In the genomic region with DNA sequence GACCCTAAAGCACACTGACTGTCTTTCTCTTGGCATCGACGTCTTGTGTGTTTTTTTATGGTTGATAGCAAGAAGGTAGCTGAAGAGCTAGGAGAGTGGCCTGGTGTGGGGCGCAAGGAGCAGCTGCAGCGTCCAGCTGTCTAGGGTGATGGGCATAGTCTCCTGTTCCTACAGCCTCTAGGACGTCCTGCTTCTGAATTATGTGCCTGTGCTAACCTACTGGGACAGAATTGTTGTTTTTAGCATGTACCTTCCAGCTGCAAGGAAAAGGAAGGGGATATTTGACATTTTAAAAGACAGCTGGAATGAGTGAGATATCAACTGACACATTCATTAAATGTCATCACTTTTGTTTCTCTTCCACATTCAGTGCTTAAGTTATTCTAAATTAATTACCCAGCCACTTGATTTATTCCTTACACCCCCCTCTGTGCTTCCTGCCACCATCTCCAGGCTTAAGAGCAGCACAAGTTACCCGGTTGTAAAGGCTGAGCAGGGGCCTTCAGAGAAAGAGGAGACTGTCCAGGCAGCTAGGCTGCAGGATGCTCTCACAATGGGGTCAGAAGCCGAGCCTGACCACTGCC, we compare ENCODE assay signal across 13 cellular contexts.
"Had no signal": no experiment of that assay in that cellular context is flagged by ENCODE, and none has a peak within 500 bp of the region (broad histone marks: within the 10 kb centered on the region; RNA-seq: fewer than 3 reads in every experiment).

No MANE protein-coding gene starts in this region.

- H3K36me3 Mint-ChIP-seq: activated CD4-positive, alpha-beta memory T cell treated with anti-CD3 and anti-CD28 coated beads for 36 hours; activated naive CD4-positive, alpha-beta T cell treated with anti-CD3 and anti-CD28 coated beads, Interleukin-2, amount 50 U/mL, for 24 hours; naive thymus-derived CD8-positive, alpha-beta T cell had no signal

- H3K4me3 ChIP-seq: right lobe of liver, stomach had no signal

- H3K4me1 ChIP-seq: right lobe of liver had no signal

- H3K4me3 Mint-ChIP-seq: activated CD4-positive, alpha-beta memory T cell treated with anti-CD3 and anti-CD28 coated beads for 36 hours; activated CD4-positive, alpha-beta T cell treated with anti-CD3 and anti-CD28 coated beads for 36 hours; activated naive CD4-positive, alpha-beta T cell treated with anti-CD3 and anti-CD28 coated beads, Interleukin-2, amount 50 U/mL, for 24 hours; activated T-cell treated with anti-CD3 and anti-CD28 coated beads, Interleukin-2, amount 50 U/mL, for 24 hours; naive thymus-derived CD8-positive, alpha-beta T cell; T-helper 17 cell had no signal

- H3K9me3 Mint-ChIP-seq: activated CD4-positive, alpha-beta memory T cell treated with anti-CD3 and anti-CD28 coated beads for 36 hours; activated naive CD4-positive, alpha-beta T cell treated with anti-CD3 and anti-CD28 coated beads, Interleukin-2, amount 50 U/mL, for 24 hours; activated T-cell treated with anti-CD3 and anti-CD28 coated beads, Interleukin-2, amount 50 U/mL, for 24 hours; naive thymus-derived CD8-positive, alpha-beta T cell had no signal

- H3K4me1 Mint-ChIP-seq: activated CD4-positive, alpha-beta T cell treated with anti-CD3 and anti-CD28 coated beads for 36 hours; activated naive CD4-positive, alpha-beta T cell treated with anti-CD3 and anti-CD28 coated beads, Interleukin-2, amount 50 U/mL, for 24 hours; naive thymus-derived CD8-positive, alpha-beta T cell had no signal

- H3K27ac Mint-ChIP-seq: activated CD4-positive, alpha-beta memory T cell treated with anti-CD3 and anti-CD28 coated beads for 36 hours; activated CD4-positive, alpha-beta T cell treated with anti-CD3 and anti-CD28 coated beads for 36 hours; activated naive CD4-positive, alpha-beta T cell treated with anti-CD3 and anti-CD28 coated beads, Interleukin-2, amount 50 U/mL, for 24 hours; activated T-cell treated with anti-CD3 and anti-CD28 coated beads, Interleukin-2, amount 50 U/mL, for 24 hours; naive thymus-derived CD8-positive, alpha-beta T cell; T-helper 17 cell had no signal

- DNase-seq: activated CD4-positive, alpha-beta memory T cell treated with anti-CD3 and anti-CD28 coated beads for 36 hours; activated CD4-positive, alpha-beta T cell treated with anti-CD3 and anti-CD28 coated beads for 36 hours; activated T-cell treated with anti-CD3 and anti-CD28 coated beads, Interleukin-2, amount 50 U/mL, for 24 hours; effector CD8-positive, alpha-beta T cell; foreskin fibroblast; naive thymus-derived CD8-positive, alpha-beta T cell; stimulated activated CD4-positive, alpha-beta T cell treated with anti-CD3 and anti-CD28 coated beads, Interleukin-12 subunit alpha, Interleukin-12 subunit beta, amount 100 ng/mL, for 4 hours; stimulated activated CD4-positive, alpha-beta T cell treated with anti-CD3 and anti-CD28 coated beads, Interleukin-2, amount 100 ng/mL, for 24 hours; stomach; T-helper 17 cell; WERI-Rb-1 had no signal

- H3K36me3 ChIP-seq: right lobe of liver, stomach, WERI-Rb-1 had no signal

- H3K27me3 ChIP-seq: right lobe of liver, stomach had no signal

- H3K27ac ChIP-seq: right lobe of liver, WERI-Rb-1 had no signal

- ATAC-seq: activated CD4-positive, alpha-beta T cell treated with anti-CD3 and anti-CD28 coated beads for 36 hours; naive thymus-derived CD8-positive, alpha-beta T cell; T-helper 17 cell had no signal

- H3K9me3 ChIP-seq: right lobe of liver, stomach had no signal

- H3K27me3 Mint-ChIP-seq: activated CD4-positive, alpha-beta T cell treated with anti-CD3 and anti-CD28 coated beads for 36 hours; activated naive CD4-positive, alpha-beta T cell treated with anti-CD3 and anti-CD28 coated beads, Interleukin-2, amount 50 U/mL, for 24 hours had no signal
